ENCODE assay signal across 12 cellular contexts in genomic region chr18:52348209-52348608, GRCh38. TPM values are rescaled to one million over a fixed set of nuclear protein-coding genes. Genes with fewer than 3 reads are reported as not detected.
A peak's percentile ranks its signal among the peaks of the same experiment; 100 is the strongest.
DNase-seq lines count a peak whose midpoint lies in the region; ATAC-seq, FAIRE-seq and TF ChIP-seq lines count a peak whose summit lies in the region.
"Had no signal": no experiment of that assay in that cellular context is flagged by ENCODE, and none has a peak within 500 bp of the region (broad histone marks: within the 10 kb centered on the region; RNA-seq: fewer than 3 reads in every experiment).

No MANE protein-coding gene starts in this region.

- H3F3A ChIP-seq in MM.1S (ENCODE audit: insufficient read depth, low read length): no peaks in the 10 kb centered on the region

- CTCF ChIA-PET in H1 (lab: Charles Lee; ENCODE audit: partially characterized antibody): interaction anchor here (1.0 kb wide), 1 partner anchor 9 kb away, joined by 5 read pairs; the partner anchor contains the start of gene DCC

- H2AK5ac ChIP-seq in H1 (ENCODE audit: low read depth, low read length): no peak overlapping the region

- DNase-seq in ELR (ENCODE audit: low read depth) (peak; percentile 9), MM.1S (peak; percentile 32), H1 (ENCODE audit: low read depth in 1 of 2, low spot score in 2 of 2) (peak in 1 of 2 experiments; percentile 64), psoas muscle (no peak), 8988T (no peak), CD1c-positive myeloid dendritic cell (ENCODE audit: extremely low spot score) (no peak), A172 (ENCODE audit: low spot score) (no peak)
- DNase-seq: left ventricle myocardium inferior, Peyer's patch, spleen had no signal

- intact Hi-C loops in psoas muscle (cut with DNase I): no loop called here

- H3K79me2 ChIP-seq in MM.1S (ENCODE audit: low read length) (no peaks in the 10 kb centered on the region), H1 (ENCODE audit: control insufficient read depth in 1 of 2, insufficient read depth in 2 of 2, low read length in 2 of 2) (no peaks in the 10 kb centered on the region)

- TF ChIP-seq EP300 in H1 (IDR thresholded peaks at IDR 0.05; ENCODE audit: borderline replicate concordance in 1 of 2, low read depth in 2 of 2, low read length in 2 of 2): peak in 1 of 2 experiments; percentile 14; a peak in 1 of 3 replicates

- TF ChIP-seq RAD21 in H1 (IDR thresholded peaks at IDR 0.05 in 1 of 2, conservative IDR thresholded peaks at IDR 0.05 in 1 of 2; ENCODE audit: low read depth in 2 of 2, low read length in 2 of 2): peak; percentile 33 to 45; a peak in 3 of 4 replicates

- H2AFZ ChIP-seq in MM.1S (ENCODE audit: low read length) (no peak overlapping the region), H1 (ENCODE audit: low read length) (no peak overlapping the region)

- H2BK5ac ChIP-seq in H1 (ENCODE audit: low read depth, low read length): no peak overlapping the region

- no peak overlapping the region for H3K4me3 ChIP-seq in MM.1S (ENCODE audit: low read length)
- H3K4me3 ChIP-seq in H1 (ENCODE audit: extremely low read depth in 1 of 4, insufficient read depth in 2 of 4, low read depth in 3 of 4, low read length in 4 of 4): no peak overlapping the region
- no peak overlapping the region for H3K4me3 ChIP-seq in psoas muscle
- H3K4me3 ChIP-seq: left ventricle myocardium inferior, Peyer's patch, spleen had no signal

- H4K20me1 ChIP-seq in MM.1S (ENCODE audit: insufficient read depth, low read length): no peaks in the 10 kb centered on the region
- H4K20me1 ChIP-seq in H1 (replicated peaks in 1 of 2; ENCODE audit: control insufficient read depth in 1 of 2, insufficient read depth in 2 of 2, low read length in 2 of 2): no peaks in the 10 kb centered on the region

- H3K27ac ChIP-seq in 22Rv1 (no peak overlapping the region), MM.1S (ENCODE audit: low read length) (no peak overlapping the region), H1 (ENCODE audit: low read depth, low read length) (no peak overlapping the region), psoas muscle (no peak overlapping the region)
- H3K27ac ChIP-seq: left ventricle myocardium inferior, Peyer's patch, spleen had no signal

- H3K9me2 ChIP-seq in MM.1S (replicated peaks; ENCODE audit: insufficient read depth, low read length): no peaks in the 10 kb centered on the region

- POLR2A ChIA-PET in H1 (lab: Charles Lee; ENCODE audit: partially characterized antibody): no interaction called here

- peak; percentile 65 for FAIRE-seq in H1 (lab: Jason Lieb, UNC)

- no peak overlapping the region for H2BK20ac ChIP-seq in H1 (ENCODE audit: low read length)

- H3K79me1 ChIP-seq in H1 (ENCODE audit: low read depth, low read length): no peaks in the 10 kb centered on the region

- no peak overlapping the region for H2BK12ac ChIP-seq in H1 (ENCODE audit: low read depth, low read length)

- H3K4me1 ChIP-seq in MM.1S (ENCODE audit: low read length) (no peaks in the 10 kb centered on the region), H1 (replicated peaks in 1 of 4; ENCODE audit: control insufficient read depth in 3 of 4, insufficient read depth in 4 of 4, low read length in 3 of 4) (no peaks in the 10 kb centered on the region), psoas muscle (no peaks in the 10 kb centered on the region)
- H3K4me1 ChIP-seq: left ventricle myocardium inferior, Peyer's patch, spleen had no signal

- H3K18ac ChIP-seq in H1 (ENCODE audit: extremely low read depth, low read length): no peak overlapping the region

- H3K14ac ChIP-seq in H1 (ENCODE audit: insufficient read length): no peak overlapping the region

- no peak overlapping the region for H4K8ac ChIP-seq in H1 (ENCODE audit: extremely low read depth, insufficient read depth, low read length)

- no peak overlapping the region for H3K4ac ChIP-seq in H1 (replicated peaks; ENCODE audit: insufficient read length, low read depth, low read length)

- no peaks in the 10 kb centered on the region for H3K23me2 ChIP-seq in H1 (ENCODE audit: low read depth, low read length)

- TF ChIP-seq CTCF in 22Rv1 (IDR thresholded peaks at IDR 0.05) (peak; percentile 53), MM.1S (IDR thresholded peaks at IDR 0.05; ENCODE audit: low read length) (peak; percentile 40), H1 (IDR thresholded peaks at IDR 0.05; ENCODE audit: control extremely low read depth in 1 of 3, insufficient read depth in 1 of 3, low read depth in 1 of 3, low read length in 3 of 3) (peak; percentile 31 to 72 (median 41)), psoas muscle (IDR thresholded peaks at IDR 0.05) (no peak)

- no peak overlapping the region for H2BK15ac ChIP-seq in H1 (ENCODE audit: low read length)

- H3K36me3 ChIP-seq in MM.1S (replicated peaks; ENCODE audit: insufficient read depth, low read length): no peaks in the 10 kb centered on the region
- no peaks in the 10 kb centered on the region for H3K36me3 ChIP-seq in H1 (ENCODE audit: control insufficient read depth in 2 of 4, insufficient read depth in 4 of 4, low read length in 3 of 4)
- no peaks in the 10 kb centered on the region for H3K36me3 ChIP-seq in psoas muscle (ENCODE audit: insufficient read depth in 1 of 2, low read depth in 1 of 2)
- H3K36me3 ChIP-seq: left ventricle myocardium inferior, Peyer's patch, spleen had no signal

- ATAC-seq in psoas muscle: no peak

- no peak overlapping the region for H3K56ac ChIP-seq in H1 (replicated peaks; ENCODE audit: insufficient read length, low read depth, low read length)

- H4K5ac ChIP-seq in H1 (ENCODE audit: insufficient read length, low read depth, low read length): no peak overlapping the region

- H3K27me3 ChIP-seq in MM.1S (replicated peaks; ENCODE audit: insufficient read depth, low read length): no peaks in the 10 kb centered on the region
- no peaks in the 10 kb centered on the region for H3K27me3 ChIP-seq in H1 (replicated peaks in 1 of 4; ENCODE audit: control insufficient read depth in 3 of 4, extremely low read depth in 1 of 4, insufficient read depth in 3 of 4, low read length in 3 of 4)
- H3K27me3 ChIP-seq in psoas muscle (ENCODE audit: insufficient read depth in 3 of 3, low read length in 2 of 3): peaks cover 0 to 3% (median 2%) of the 10 kb centered on the region in 3 donors
- H3K27me3 ChIP-seq: Peyer's patch had no signal

- no peak for TF ChIP-seq POLR2A in H1 (IDR thresholded peaks at IDR 0.05; ENCODE audit: control extremely low read depth in 1 of 2, low read depth in 2 of 2, low read length in 2 of 2)

- no peak overlapping the region for H4K91ac ChIP-seq in H1 (replicated peaks; ENCODE audit: insufficient read length, low read length)

- no peak overlapping the region for H3K23ac ChIP-seq in H1 (ENCODE audit: insufficient read length)

- H3K9ac ChIP-seq in MM.1S (ENCODE audit: low read length): no peak overlapping the region
- H3K9ac ChIP-seq in H1 (replicated peaks in 1 of 4; ENCODE audit: extremely low read depth in 1 of 4, low read depth in 3 of 4, low read length in 3 of 4): no peak overlapping the region

- H3K9me3 ChIP-seq in MM.1S (replicated peaks; ENCODE audit: insufficient read depth, low read length) (no peaks in the 10 kb centered on the region), H1 (ENCODE audit: insufficient read depth in 2 of 2, low read depth in 1 of 2, low read length in 1 of 2) (no peaks in the 10 kb centered on the region), psoas muscle (no peaks in the 10 kb centered on the region)
- H3K9me3 ChIP-seq: left ventricle myocardium inferior, Peyer's patch had no signal

- 88% methylated on average over 3 of the region's 3 CpGs; no CpG with 5 or more reads in 1 of the 2 experiments for WGBS in H1 (ENCODE audit: extremely low coverage in 1 of 2, insufficient coverage in 1 of 2, insufficient read length in 1 of 2, insufficient replicate concordance in 2 of 2, low coverage in 1 of 2, low lambda C conversion rate in 2 of 2, missing lambda C conversion rate in 1 of 2), 2 experiments
- 85 to 90% (median 85%) methylated on average over 3 of the region's 3 CpGs for WGBS in psoas muscle, 3 donors

- no peak overlapping the region for H3K4me2 ChIP-seq in MM.1S (ENCODE audit: low read depth, low read length)
- H3K4me2 ChIP-seq in H1 (ENCODE audit: insufficient read depth in 1 of 2, low read depth in 2 of 2, low read length in 2 of 2): no peak overlapping the region

- H2BK120ac ChIP-seq in H1 (replicated peaks; ENCODE audit: low read depth, low read length): no peak overlapping the region

TF ChIP-seq in H1, 55 proteins besides CTCF, POLR2A, EP300 and RAD21:
- TF ChIP-seq JUND (IDR thresholded peaks at IDR 0.05; ENCODE audit: low read length) (peak; percentile 72; the same call in 1 of the 2 replicates), MAFK (IDR thresholded peaks at IDR 0.05; ENCODE audit: low read depth, low read length) (peak; percentile 94), KDM1A (IDR thresholded peaks at IDR 0.05; ENCODE audit: borderline replicate concordance, low read length) (no peak), BACH1 (IDR thresholded peaks at IDR 0.05; ENCODE audit: low read length) (peak; percentile 99), FOSL1 (IDR thresholded peaks at IDR 0.05; ENCODE audit: insufficient read depth, low read depth, low read length) (no peak), TAF7 (optimal IDR thresholded peaks at IDR 0.05; ENCODE audit: borderline replicate concordance, low read depth, low read length) (no peak)

RNA-seq across cellular contexts. Expression of gene DCC, which starts 8.2 kb away (rescaled TPM):
- total RNA-seq in H1 (2021; fragmentation: NEBNext Ultra II Directional; extraction: Animal tissue kit (Norgen Biotek cat#: 25700)): 1.1 and 1.4 TPM in 2 replicates
- polyA plus RNA-seq in H1 (2011; rRNA removed) (0.13 and 0.14 TPM in 2 replicates), psoas muscle (under 1 TPM in 1 of 3 donors, not detected in 2; 0.01 TPM)
- 0.18 TPM for polyA plus RNA-seq in H1 (2011; cell fraction: cytosol; rRNA removed)
- 0.34 TPM for polyA plus RNA-seq in H1 (2011; cell fraction: nucleus; rRNA removed)
- 0.08 to 0.35 TPM (median 0.22 TPM) in 4 replicates for polyA plus RNA-seq in H1 (2012, experiment 1 of 2)
- 0.03 TPM for polyA plus RNA-seq in H1 (2012, experiment 2 of 2)
- polyA plus RNA-seq in H1 (2013, experiment 1 of 2): 1.6 TPM
- polyA plus RNA-seq in H1 (2013, experiment 2 of 2): 1.9 TPM
- polyA minus RNA-seq in H1 (2011; rRNA and poly(A)+ RNA removed): 0.22 and 0.27 TPM in 2 replicates
- 0.51 TPM for polyA minus RNA-seq in H1 (2011; cell fraction: cytosol; rRNA and poly(A)+ RNA removed)
- 1.3 TPM for polyA minus RNA-seq in H1 (2011; cell fraction: nucleus; rRNA and poly(A)+ RNA removed)
- total RNA-seq in psoas muscle: under 1 TPM in 1 of 4 donors, not detected in 3; 0.02 TPM
- 0.03 and 0.24 TPM in 2 replicates for total RNA-seq in A172 (2014; rRNA removed; shearing (Covaris generic))
- total RNA-seq: Daoy, left ventricle myocardium inferior had no signal

Comparison
In these comparisons a context has a peak if more than half of its experiments do, and no peak if none do; other contexts are left out.
1. DNase-seq: peak in ELR (single experiment) and MM.1S (single experiment); none in psoas muscle (0 of 2), 8988T (single experiment), CD1c-positive myeloid dendritic cell (single experiment) and A172 (single experiment).